In the genomic region with DNA sequence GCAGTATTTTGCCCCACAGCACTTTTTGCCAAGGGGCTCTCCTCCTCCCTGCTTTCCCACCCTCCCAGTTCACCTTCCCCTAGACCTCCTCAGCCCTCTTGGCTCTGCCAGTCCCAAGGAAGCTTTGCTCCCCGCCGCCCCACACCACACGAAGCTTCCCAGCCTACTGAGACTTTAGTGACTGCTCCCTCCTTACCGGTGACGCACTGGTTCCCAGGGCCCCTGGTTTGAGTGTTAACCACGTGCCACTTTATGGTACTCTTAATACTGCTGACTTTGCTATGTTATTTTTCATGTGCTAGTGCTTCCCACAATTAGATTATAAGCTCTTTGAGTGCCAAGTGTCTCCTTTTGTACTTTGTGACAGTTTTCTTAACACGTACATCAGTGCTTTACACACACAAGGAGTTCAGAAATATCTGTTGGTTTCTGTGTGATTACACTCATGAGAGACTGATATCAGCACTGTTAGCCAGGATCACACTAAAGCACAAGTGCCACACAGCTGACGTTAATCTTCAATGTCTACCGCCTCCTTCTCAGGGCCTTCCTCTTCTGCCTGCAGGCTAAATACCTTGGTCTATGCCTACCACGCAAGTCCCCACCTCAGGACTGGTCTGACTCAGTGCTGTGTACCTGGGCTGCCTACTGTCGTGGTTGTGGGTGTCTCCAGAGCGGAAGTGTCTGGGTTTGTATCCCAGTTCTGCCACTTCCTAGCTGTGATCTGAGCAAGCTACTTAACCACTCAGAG, we compare ENCODE assay signal across 9 cellular contexts.
DNase-seq lines count a peak whose midpoint lies in the region; ATAC-seq and TF ChIP-seq lines count a peak whose summit lies in the region.
"Had no signal": no experiment of that assay in that cellular context is flagged by ENCODE, and none has a peak within 500 bp of the region (broad histone marks: within the 10 kb centered on the region; RNA-seq: fewer than 3 reads in every experiment).

No MANE protein-coding gene starts in this region.

- no peaks in the 10 kb centered on the region for H3K36me3 Mint-ChIP-seq in activated CD8-positive, alpha-beta memory T cell treated with anti-CD3 and anti-CD28 coated beads, Interleukin-2, amount 10 ng/mL, durations not matched to agents 7 days and 5 days

- CTCF ChIA-PET in activated CD8-positive, alpha-beta memory T cell treated with anti-CD3 and anti-CD28 coated beads, Interleukin-2, amount 10 ng/mL, durations not matched to agents 7 days and 5 days (lab: Charles Lee): interaction anchor here (0.6 to 8.2 kb wide), 5 partner anchors 27 to 513 kb away, joined by 3 to 154 read pairs (median 4); no protein-coding TSS in a partner anchor

- H3K27me3 ChIP-seq in heart right ventricle (no peaks in the 10 kb centered on the region), upper lobe of left lung (no peaks in the 10 kb centered on the region), prostate gland (replicated peaks; ENCODE audit: insufficient read depth) (no peaks in the 10 kb centered on the region)

- TF ChIP-seq POLR2A in upper lobe of left lung (IDR thresholded peaks at IDR 0.05): no peak
- TF ChIP-seq POLR2A in prostate gland (IDR thresholded peaks at IDR 0.05): no peak

- WGBS in heart right ventricle, 2 donors: 86 to 87% methylated on average over 12 of the region's 12 CpGs
- 67 to 69% methylated on average over 12 of the region's 12 CpGs for WGBS in upper lobe of left lung, 2 donors
- WGBS in prostate gland: 91% methylated on average over 12 of the region's 12 CpGs

- no peak overlapping the region for H3K4me3 Mint-ChIP-seq in activated CD8-positive, alpha-beta memory T cell treated with anti-CD3 and anti-CD28 coated beads, Interleukin-2, amount 10 ng/mL, durations not matched to agents 7 days and 5 days

- TF ChIP-seq CTCF in heart right ventricle (IDR thresholded peaks at IDR 0.05) (no peak), upper lobe of left lung (IDR thresholded peaks at IDR 0.05) (no peak), prostate gland (IDR thresholded peaks at IDR 0.05) (no peak)

- H3K9me3 ChIP-seq in heart right ventricle (no peaks in the 10 kb centered on the region), upper lobe of left lung (no peaks in the 10 kb centered on the region), prostate gland (no peaks in the 10 kb centered on the region)

- TF ChIP-seq EP300 in upper lobe of left lung (IDR thresholded peaks at IDR 0.05): no peak

- peaks cover 2 to 51% (median 31%) of the 10 kb centered on the region in 9 donors for H3K4me1 ChIP-seq in heart right ventricle
- peaks cover 21 to 38% (median 32%) of the 10 kb centered on the region in 4 donors for H3K4me1 ChIP-seq in upper lobe of left lung
- no peaks in the 10 kb centered on the region for H3K4me1 ChIP-seq in prostate gland (replicated peaks)

- no peaks in the 10 kb centered on the region for H3K9me3 Mint-ChIP-seq in activated CD8-positive, alpha-beta memory T cell treated with anti-CD3 and anti-CD28 coated beads, Interleukin-2, amount 10 ng/mL, durations not matched to agents 7 days and 5 days (ENCODE audit: low read depth)

- H3K36me3 ChIP-seq in heart right ventricle (no peaks in the 10 kb centered on the region), upper lobe of left lung (no peaks in the 10 kb centered on the region), prostate gland (no peaks in the 10 kb centered on the region)

- DNase-seq in heart right ventricle: no peak
- DNase-seq in cardiac septum (ENCODE audit: low spot score): no peak
- DNase-seq in activated CD8-positive, alpha-beta memory T cell treated with anti-CD3 and anti-CD28 coated beads, Interleukin-2, amount 10 ng/mL, durations not matched to agents 7 days and 5 days: peak; percentile 74
- peak; percentile 28 for DNase-seq in kidney tubule cell (ENCODE audit: low spot score)
- peak; percentile 16 to 48 for DNase-seq in upper lobe of left lung
- DNase-seq in prostate gland (ENCODE audit: low spot score): no peak
- DNase-seq in anterior cingulate cortex (lab: John Stamatoyannopoulos, UW): no peak
- DNase-seq in T1000 (lab: John Stamatoyannopoulos, UW): no peak

- H3K27ac ChIP-seq in heart right ventricle: peak overlapping the region in 6 of 10 donors; percentile 23 to 72 (median 53)
- H3K27ac ChIP-seq in upper lobe of left lung: peak overlapping the region; percentile 50 to 85 (median 62)
- H3K27ac ChIP-seq in prostate gland: no peak overlapping the region
- H3K27ac ChIP-seq: VCaP had no signal

- H3K4me1 Mint-ChIP-seq in activated CD8-positive, alpha-beta memory T cell treated with anti-CD3 and anti-CD28 coated beads, Interleukin-2, amount 10 ng/mL, durations not matched to agents 7 days and 5 days: peaks cover 22% of the 10 kb centered on the region

- peaks cover 9% of the 10 kb centered on the region for H3K27me3 Mint-ChIP-seq in activated CD8-positive, alpha-beta memory T cell treated with anti-CD3 and anti-CD28 coated beads, Interleukin-2, amount 10 ng/mL, durations not matched to agents 7 days and 5 days

- H3K4me3 ChIP-seq in heart right ventricle (no peak overlapping the region), upper lobe of left lung (no peak overlapping the region), prostate gland (no peak overlapping the region)

- H3K27ac Mint-ChIP-seq in activated CD8-positive, alpha-beta memory T cell treated with anti-CD3 and anti-CD28 coated beads, Interleukin-2, amount 10 ng/mL, durations not matched to agents 7 days and 5 days: no peak overlapping the region

- intact Hi-C loops in heart right ventricle (cut with DNase I) (loop anchor here in 4 of 10 donors (5.0 to 10.0 kb wide), 3 partner anchors 96 to 383 kb away; a partner anchor contains a TSS), cardiac septum (cut with DNase I) (no loop called here), prostate gland (cut with DNase I) (loop anchor here (10.0 kb wide), 1 partner anchor 383 kb away; no protein-coding TSS in a partner anchor)

- ATAC-seq in heart right ventricle (no peak), upper lobe of left lung (ENCODE audit: low FRiP score in 2 of 2) (no peak)
- ATAC-seq in activated CD8-positive, alpha-beta memory T cell treated with anti-CD3 and anti-CD28 coated beads, Interleukin-2, amount 10 ng/mL, durations not matched to agents 7 days and 5 days: peak; percentile 82

Comparison
In these comparisons a context has a peak if more than half of its experiments do, and no peak if none do; other contexts are left out.
1. DNase-seq: peak in activated CD8-positive, alpha-beta memory T cell treated with anti-CD3 and anti-CD28 coated beads, Interleukin-2, amount 10 ng/mL, durations not matched to agents 7 days and 5 days (single experiment), kidney tubule cell (single experiment) and upper lobe of left lung (2 of 2); none in heart right ventricle (0 of 2), cardiac septum (single experiment), prostate gland (single experiment), anterior cingulate cortex (0 of 58) and T1000 (single experiment).
2. H3K27ac ChIP-seq: peak in heart right ventricle (6 of 10) and upper lobe of left lung (4 of 4); none in prostate gland (0 of 2).